18 cellular contexts compared by ENCODE assay signal in the genomic region with DNA sequence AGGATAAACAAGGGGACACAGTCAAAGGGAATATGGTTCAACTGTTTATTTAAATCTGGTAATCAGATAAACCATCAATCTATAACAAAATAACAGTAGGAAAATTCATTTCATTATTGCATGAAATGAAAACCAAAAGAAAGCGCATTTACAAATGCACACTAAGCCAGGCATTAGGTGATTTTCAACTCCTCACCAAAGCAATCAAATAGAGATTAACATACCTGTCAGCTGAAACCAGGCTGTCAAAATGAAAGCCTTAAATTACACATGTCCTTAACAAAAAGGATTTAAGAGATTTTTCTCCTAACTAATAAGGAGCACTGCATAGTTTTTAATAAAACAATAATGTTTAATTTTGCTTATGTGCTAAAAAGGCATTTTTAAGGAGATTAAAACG.
"Had no signal": no experiment of that assay in that cellular context is flagged by ENCODE, and none has a peak within 500 bp of the region (broad histone marks: within the 10 kb centered on the region; RNA-seq: fewer than 3 reads in every experiment).

No MANE protein-coding gene starts in this region.

- H3K36me3 ChIP-seq: brain microvascular endothelial cell, lower lobe of right lung, tibial artery had no signal

- H3K9me3 ChIP-seq: lower lobe of right lung, tibial artery had no signal

- ATAC-seq: activated CD8-positive, alpha-beta memory T cell treated with anti-CD3 and anti-CD28 coated beads, Interleukin-2, amount 10 ng/mL, durations not matched to agents 7 days and 5 days; foreskin keratinocyte; lower lobe of right lung; T-cell had no signal

- H3K4me3 Mint-ChIP-seq: activated CD4-positive, alpha-beta memory T cell treated with anti-CD3 and anti-CD28 coated beads for 36 hours; activated CD8-positive, alpha-beta memory T cell treated with anti-CD3 and anti-CD28 coated beads, Interleukin-2, amount 10 ng/mL, durations not matched to agents 7 days and 5 days; activated naive CD4-positive, alpha-beta T cell treated with anti-CD3 and anti-CD28 coated beads, Interleukin-2, amount 50 U/mL, for 24 hours; naive B cell; stimulated activated naive CD8-positive, alpha-beta T cell treated with anti-CD3 and anti-CD28 coated beads, Interleukin-15, Interleukin-2, amounts not matched to agents 100 ng/mL and 50 ng/mL, for 24 hours; T-cell; T-helper 2 cell treated with Interferon-gamma antibody and Interleukin-4, amounts not matched to agents 5 μg/mL and 100 μg/mL, for 36 hours had no signal

- H3K4me3 ChIP-seq: lower lobe of right lung, tibial artery had no signal

- H3K27ac Mint-ChIP-seq: activated CD8-positive, alpha-beta memory T cell treated with anti-CD3 and anti-CD28 coated beads, Interleukin-2, amount 10 ng/mL, durations not matched to agents 7 days and 5 days; stimulated activated naive CD8-positive, alpha-beta T cell treated with anti-CD3 and anti-CD28 coated beads, Interleukin-15, Interleukin-2, amounts not matched to agents 100 ng/mL and 50 ng/mL, for 24 hours; T-cell; T-helper 2 cell treated with Interferon-gamma antibody and Interleukin-4, amounts not matched to agents 5 μg/mL and 100 μg/mL, for 36 hours had no signal

- H3K4me1 ChIP-seq: lower lobe of right lung, tibial artery had no signal

- H3K36me3 Mint-ChIP-seq: naive B cell had no signal

- H3K27me3 Mint-ChIP-seq: activated CD4-positive, alpha-beta memory T cell treated with anti-CD3 and anti-CD28 coated beads for 36 hours; activated CD8-positive, alpha-beta memory T cell treated with anti-CD3 and anti-CD28 coated beads, Interleukin-2, amount 10 ng/mL, durations not matched to agents 7 days and 5 days; activated naive CD4-positive, alpha-beta T cell treated with anti-CD3 and anti-CD28 coated beads, Interleukin-2, amount 50 U/mL, for 24 hours; naive B cell; stimulated activated naive CD8-positive, alpha-beta T cell treated with anti-CD3 and anti-CD28 coated beads, Interleukin-15, Interleukin-2, amounts not matched to agents 100 ng/mL and 50 ng/mL, for 24 hours; T-cell had no signal

- H3K9me3 Mint-ChIP-seq: activated CD4-positive, alpha-beta memory T cell treated with anti-CD3 and anti-CD28 coated beads for 36 hours; activated naive CD4-positive, alpha-beta T cell treated with anti-CD3 and anti-CD28 coated beads, Interleukin-2, amount 50 U/mL, for 24 hours; naive B cell; stimulated activated naive CD8-positive, alpha-beta T cell treated with anti-CD3 and anti-CD28 coated beads, Interleukin-15, Interleukin-2, amounts not matched to agents 100 ng/mL and 50 ng/mL, for 24 hours; T-cell; T-helper 2 cell treated with Interferon-gamma antibody and Interleukin-4, amounts not matched to agents 5 μg/mL and 100 μg/mL, for 36 hours had no signal

- H3K27ac ChIP-seq: brain microvascular endothelial cell, foreskin keratinocyte, lower lobe of right lung, tibial artery had no signal

- H3K27me3 ChIP-seq: brain microvascular endothelial cell, foreskin keratinocyte, tibial artery had no signal

- DNase-seq: activated CD4-positive, alpha-beta memory T cell treated with anti-CD3 and anti-CD28 coated beads for 36 hours; activated CD4-positive, alpha-beta T cell treated with anti-CD3 and anti-CD28 coated beads for 4 hours; activated CD8-positive, alpha-beta memory T cell treated with anti-CD3 and anti-CD28 coated beads, Interleukin-2, amount 10 ng/mL, durations not matched to agents 7 days and 5 days; activated gamma-delta T cell; aorta; brain microvascular endothelial cell; central memory CD4-positive, alpha-beta T cell; effector memory CD4-positive, alpha-beta T cell; foreskin keratinocyte; lower lobe of right lung; mesendoderm; naive B cell; stimulated activated CD4-positive, alpha-beta T cell treated with anti-CD3 and anti-CD28 coated beads, Interleukin-2, amount 100 ng/mL, for 48 hours; T-cell; tibial artery had no signal
